15 cellular contexts compared by ENCODE assay signal in the genomic region with DNA sequence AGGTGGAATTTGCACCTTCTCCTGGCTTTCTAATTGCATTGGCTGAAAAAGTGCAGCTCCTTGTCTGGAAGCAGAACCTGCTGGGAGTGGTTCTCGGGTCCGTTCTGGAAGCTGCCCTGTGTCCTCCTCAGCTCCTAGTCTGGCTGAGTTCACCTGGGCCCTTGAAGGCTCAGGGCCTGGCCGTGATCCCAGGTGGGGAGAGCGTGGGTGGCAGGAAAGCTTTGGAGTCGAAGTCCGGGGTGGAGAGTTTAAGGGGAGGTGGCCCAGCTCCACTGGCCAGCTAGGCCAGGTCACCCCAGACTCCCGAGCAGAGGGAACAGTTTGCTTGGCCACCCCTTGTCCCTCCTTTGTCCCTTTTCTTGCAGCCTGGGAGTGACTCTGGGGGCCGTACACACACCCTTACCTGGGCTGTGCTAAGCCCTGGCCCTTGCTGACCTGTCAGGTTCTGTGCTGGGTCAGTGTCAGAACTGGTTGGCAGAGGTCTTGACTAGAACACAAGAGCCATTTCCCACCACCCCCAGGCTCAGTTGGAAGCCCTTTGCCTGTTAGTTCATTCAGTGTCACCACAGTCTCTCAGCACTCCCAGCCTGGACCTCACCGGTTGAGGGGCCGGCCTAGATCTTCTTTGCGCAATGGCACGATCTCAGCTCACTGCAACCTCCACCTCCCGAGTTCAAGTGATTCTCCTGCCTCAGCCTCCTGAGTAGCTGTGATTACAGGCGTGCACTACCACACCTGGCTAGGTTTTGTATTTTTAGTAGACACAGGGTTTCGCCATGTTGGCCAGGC. TPM values are rescaled to one million over a fixed set of nuclear protein-coding genes. Genes with fewer than 3 reads are reported as not detected.
DNase-seq lines count a peak whose midpoint lies in the region; ATAC-seq and TF ChIP-seq lines count a peak whose summit lies in the region.
"Had no signal": no experiment of that assay in that cellular context is flagged by ENCODE, and none has a peak within 500 bp of the region (broad histone marks: within the 10 kb centered on the region; RNA-seq: fewer than 3 reads in every experiment).

No MANE protein-coding gene starts in this region.

- H3K4me1 Mint-ChIP-seq in nephron progenitor cell (peaks cover 66% of the 10 kb centered on the region), Caco-2 (ENCODE audit: low read depth, unreplicated experiment) (peaks cover 31% of the 10 kb centered on the region)
- H3K4me1 Mint-ChIP-seq in CD4-positive, alpha-beta T cell (ENCODE audit: low read depth), result no peaks in the 10 kb centered on the region

- no peaks in the 10 kb centered on the region for H3K27me3 ChIP-seq in gastroesophageal sphincter
- H3K27me3 ChIP-seq in Caco-2 (replicated peaks; ENCODE audit: control insufficient read depth, insufficient read depth, low read length), result no peaks in the 10 kb centered on the region
- H3K27me3 ChIP-seq in CD4-positive, alpha-beta T cell (ENCODE audit: control insufficient read depth, insufficient read depth, low read length), result no peaks in the 10 kb centered on the region

- H3K27me3 Mint-ChIP-seq in nephron progenitor cell (ENCODE audit: low read depth, poor library complexity), result peaks cover 7% of the 10 kb centered on the region
- H3K27me3 Mint-ChIP-seq in Caco-2 (ENCODE audit: insufficient read depth, unreplicated experiment), result no peaks in the 10 kb centered on the region
- no peaks in the 10 kb centered on the region for H3K27me3 Mint-ChIP-seq in CD4-positive, alpha-beta T cell
- H3K27me3 Mint-ChIP-seq: IgD-negative memory B cell had no signal

- H3K27ac Mint-ChIP-seq in nephron progenitor cell (peak overlapping the region; percentile 57), Caco-2 (ENCODE audit: unreplicated experiment) (no peak overlapping the region)
- no peak overlapping the region for H3K27ac Mint-ChIP-seq in CD4-positive, alpha-beta T cell
- H3K27ac Mint-ChIP-seq: IgD-negative memory B cell had no signal

- no peak for TF ChIP-seq EP300 in gastroesophageal sphincter (IDR thresholded peaks at IDR 0.05)

- no peak overlapping the region for H3K4me3 Mint-ChIP-seq in nephron progenitor cell
- H3K4me3 Mint-ChIP-seq in Caco-2 (ENCODE audit: unreplicated experiment), result no peak overlapping the region
- H3K4me3 Mint-ChIP-seq in CD4-positive, alpha-beta T cell, result no peak overlapping the region
- H3K4me3 Mint-ChIP-seq: IgD-negative memory B cell had no signal

- no peak for TF ChIP-seq CTCF in gastroesophageal sphincter (IDR thresholded peaks at IDR 0.05)
- no peak for TF ChIP-seq CTCF in nephron progenitor cell (IDR thresholded peaks at IDR 0.05)
- TF ChIP-seq CTCF in Caco-2 (IDR thresholded peaks at IDR 0.05; ENCODE audit: insufficient read depth in 1 of 2, low read depth in 1 of 2, low read length in 1 of 2, severe bottlenecking in 1 of 2, unreplicated experiment in 1 of 2), result no peak
- no peak for TF ChIP-seq CTCF in CD4-positive, alpha-beta T cell (IDR thresholded peaks at IDR 0.05)

- no peaks in the 10 kb centered on the region for H3K9me3 ChIP-seq in gastroesophageal sphincter
- 0 out of 2 replicates have a peak, but pooled peaks cover 4% of the 10 kb centered on the region for H3K9me3 ChIP-seq in Caco-2
- no peaks in the 10 kb centered on the region for H3K9me3 ChIP-seq in CD4-positive, alpha-beta T cell (ENCODE audit: control insufficient read depth, low read length)

- no TSS peak for BruUV-seq in Caco-2 (replicated peaks; lab: Mats Ljungman, UMichigan)

- 60 to 75% methylated on average over 1 to 4 of the region's 15 CpGs for WGBS in gastroesophageal sphincter (ENCODE audit: low coverage in 1 of 2), 2 donors

- H3K9me3 Mint-ChIP-seq in nephron progenitor cell (peaks cover 17% of the 10 kb centered on the region), Caco-2 (ENCODE audit: unreplicated experiment) (no peaks in the 10 kb centered on the region)
- no peaks in the 10 kb centered on the region for H3K9me3 Mint-ChIP-seq in CD4-positive, alpha-beta T cell

- ATAC-seq in left ventricle myocardium superior, result no peak
- no peak for ATAC-seq in gastroesophageal sphincter
- no peak for ATAC-seq in CD4-positive, alpha-beta T cell (ENCODE audit: poor library complexity)
- ATAC-seq: Panc1 had no signal

- POLR2A ChIA-PET in Caco-2 (lab: Charles Lee), result no interaction called here
- POLR2A ChIA-PET in CD4-positive, alpha-beta T cell (lab: Charles Lee), result no interaction called here

- H3K4me1 ChIP-seq in gastroesophageal sphincter (peaks cover 7 to 91% (median 47%) of the 10 kb centered on the region in 3 donors), Caco-2 (peaks cover 29% of the 10 kb centered on the region)

- H3K36me3 Mint-ChIP-seq in nephron progenitor cell (ENCODE audit: low read depth) (peaks cover 63% of the 10 kb centered on the region), Caco-2 (ENCODE audit: insufficient read depth, unreplicated experiment) (peaks cover 24% of the 10 kb centered on the region)
- no peaks in the 10 kb centered on the region for H3K36me3 Mint-ChIP-seq in CD4-positive, alpha-beta T cell (ENCODE audit: low read depth)

- intact Hi-C loops in left ventricle myocardium superior (cut with micrococcal nuclease) (no loop called here), cardiac septum (cut with DNase I) (no loop called here), Caco-2 (cut with micrococcal nuclease; ENCODE audit: unreplicated experiment) (no loop called here)
- intact Hi-C loops in CD4-positive, alpha-beta T cell (cut with DNase I, micrococcal nuclease), result no loop called here

- peak; percentile 32 for DNase-seq in left ventricle myocardium superior
- no peak for DNase-seq in cardiac septum (ENCODE audit: low spot score)
- DNase-seq in nephron progenitor cell, result no peak
- no peak for DNase-seq in Caco-2
- DNase-seq in NCI-H345 (lab: John Stamatoyannopoulos, UW), result no peak
- no peak for DNase-seq in glomerular visceral epithelial cell (ENCODE audit: extremely low spot score)
- no peak for DNase-seq in CD4-positive, alpha-beta T cell
- DNase-seq: DMS79 treated with DMSO at 0.1 percent for 48 hours, NCI-H1092, NCI-H1694, NCI-H774, Right ventricle myocardium superior had no signal

- peak overlapping the region in 3 of 4 donors; percentile 92 to 97 (median 93) for H3K27ac ChIP-seq in gastroesophageal sphincter
- no peak overlapping the region for H3K27ac ChIP-seq in CD4-positive, alpha-beta T cell (ENCODE audit: low read depth, low read length)

- peaks cover 0 to 8% of the 10 kb centered on the region in 2 donors for H3K36me3 ChIP-seq in gastroesophageal sphincter
- peaks cover 4% of the 10 kb centered on the region for H3K36me3 ChIP-seq in Caco-2 (ENCODE audit: control insufficient read depth, insufficient read depth, low read length)

- CTCF ChIA-PET in Caco-2 (lab: Charles Lee), result no interaction called here
- CTCF ChIA-PET in CD4-positive, alpha-beta T cell (lab: Charles Lee), result no interaction called here

- no peak overlapping the region for H3K4me3 ChIP-seq in gastroesophageal sphincter
- H3K4me3 ChIP-seq in Caco-2 (ENCODE audit: low read depth, low read length), result no peak overlapping the region

- TF ChIP-seq POLR2A in gastroesophageal sphincter (IDR thresholded peaks at IDR 0.05), result no peak

RNA-seq across cellular contexts. Expression of a gene that starts 37.3 kb away (rescaled TPM):
- total RNA-seq in left ventricle myocardium superior (64.8 TPM), cardiac septum (38.6 TPM), gastroesophageal sphincter (10 to 100 TPM; 32.6 to 68.9 (median 42.5) TPM), Caco-2 (2022) (94.3 TPM in 2 replicates)
- 1 to 10 TPM; 2.0 to 2.9 TPM for total RNA-seq in CD4-positive, alpha-beta T cell

Comparison
In these comparisons a context has a peak if more than half of its experiments do, and no peak if none do; other contexts are left out.
1. RNA of a gene that starts 37.3 kb away (total RNA-seq): 94.3 TPM in Caco-2, 64.8 TPM in left ventricle myocardium superior (single experiment), 32.6 to 68.9 TPM in gastroesophageal sphincter and 38.6 TPM in cardiac septum (single experiment); 2.0 to 2.9 TPM in CD4-positive, alpha-beta T cell; every median in the first group is over 4 times any median in the second.